Comparison of ENCODE assay signal across 1 cellular context in the genomic region with DNA sequence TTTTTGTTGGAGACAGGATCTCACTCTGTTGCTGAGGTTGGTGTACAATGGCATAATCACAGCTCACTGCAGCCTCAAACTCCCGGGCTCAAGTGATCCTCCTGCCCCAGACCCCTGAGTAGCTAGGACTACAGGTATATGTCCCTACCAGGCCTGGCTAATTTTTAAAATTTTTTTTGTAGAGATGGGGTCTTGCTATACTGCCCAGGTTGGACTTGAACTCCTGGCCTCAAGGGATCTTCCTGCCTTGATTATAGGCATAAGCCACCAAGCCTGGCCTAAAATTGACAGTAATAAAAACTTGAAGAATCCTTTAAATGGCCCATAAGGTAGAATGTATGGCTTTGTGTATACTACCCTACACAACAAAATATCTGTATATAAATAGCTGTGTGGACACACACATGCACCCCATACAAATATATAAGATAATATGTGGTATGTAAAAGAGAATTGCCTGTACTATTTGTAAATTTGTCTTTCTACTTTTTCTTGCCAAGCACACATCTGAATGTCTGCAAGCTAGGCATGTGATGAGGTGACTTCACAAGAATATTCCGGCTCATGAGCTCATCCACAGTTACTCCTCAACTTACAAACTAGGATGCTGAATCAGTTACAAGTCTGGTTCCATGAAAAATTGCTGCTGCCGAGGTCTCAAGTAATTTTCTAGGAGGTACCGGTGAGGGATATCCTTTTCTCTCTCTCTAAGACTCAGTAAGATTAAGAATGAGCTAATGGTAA.
TF ChIP-seq lines count a peak whose summit lies in the region.

No MANE protein-coding gene starts in this region.

TF ChIP-seq in K562, 482 proteins besides CTCF, POLR2A, EP300 and RAD21 (continued from another document):
- TF ChIP-seq ZBTB8A (IDR thresholded peaks at IDR 0.05; ENCODE audit: partially characterized antibody): no peak
